In genomic region chr2:151828890-151829324, GRCh38 we compare ENCODE assay signal across 8 cellular contexts. TPM values are rescaled to one million over a fixed set of nuclear protein-coding genes. Genes with fewer than 3 reads are reported as not detected.
A peak's percentile ranks its signal among the peaks of the same experiment; 100 is the strongest.
DNase-seq lines count a peak whose midpoint lies in the region; ATAC-seq lines count a peak whose summit lies in the region.

No MANE protein-coding gene starts in this region.

- peaks cover 6 to 12% of the 10 kb centered on the region in 2 donors for H3K36me3 Mint-ChIP-seq in activated naive CD4-positive, alpha-beta T cell treated with anti-CD3 and anti-CD28 coated beads, Interleukin-2, amount 50 U/mL, for 72 hours
- no peaks in the 10 kb centered on the region for H3K36me3 Mint-ChIP-seq in stimulated activated memory B cell treated with anti-CD40 and anti-IgM and Interleukin-4, amounts not matched to agents 10 μg/mL and 1 μg/mL and 100 μg/mL, for 72 hours

- peaks cover 49% of the 10 kb centered on the region for H3K4me1 Mint-ChIP-seq in stimulated activated memory B cell treated with anti-CD40 and anti-IgM and Interleukin-4, amounts not matched to agents 10 μg/mL and 1 μg/mL and 100 μg/mL, for 72 hours

- no peaks in the 10 kb centered on the region for H3K27me3 ChIP-seq in HUES48 (ENCODE audit: control insufficient read depth, insufficient read depth, low read length)
- peaks cover 5% of the 10 kb centered on the region for H3K27me3 ChIP-seq in iPS-18a (ENCODE audit: control insufficient read depth, insufficient read depth, low read length)

- H3K36me3 ChIP-seq in HUES48 (ENCODE audit: control insufficient read depth, insufficient read depth, low read length) (peaks cover 3% of the 10 kb centered on the region; the same call in 1 of the 2 replicates), iPS-18a (ENCODE audit: control insufficient read depth, low read depth, low read length) (no peaks in the 10 kb centered on the region)

- H3K9me3 Mint-ChIP-seq in activated naive CD4-positive, alpha-beta T cell treated with anti-CD3 and anti-CD28 coated beads, Interleukin-2, amount 50 U/mL, for 72 hours = peaks cover 5 to 6% of the 10 kb centered on the region in 2 donors
- no peaks in the 10 kb centered on the region for H3K9me3 Mint-ChIP-seq in stimulated activated memory B cell treated with anti-CD40 and anti-IgM and Interleukin-4, amounts not matched to agents 10 μg/mL and 1 μg/mL and 100 μg/mL, for 72 hours

- ATAC-seq in activated naive CD4-positive, alpha-beta T cell treated with anti-CD3 and anti-CD28 coated beads, Interleukin-2, amount 50 U/mL, for 72 hours = no peak
- ATAC-seq in stimulated activated memory B cell treated with anti-CD40 and anti-IgM and Interleukin-4, amounts not matched to agents 10 μg/mL and 1 μg/mL and 100 μg/mL, for 72 hours = no peak
- ATAC-seq in HG03457 (IDR thresholded peaks at IDR 0.05; ENCODE audit: unreplicated experiment) (no peak), HG03135 (IDR thresholded peaks at IDR 0.05; ENCODE audit: unreplicated experiment) (no peak)

- H3K4me3 ChIP-seq in HUES48 (ENCODE audit: low read depth, low read length) (peak overlapping the region; percentile 100), iPS-18a (ENCODE audit: low read length) (peak overlapping the region; percentile 97)

- H3K4me1 ChIP-seq in HUES48 (ENCODE audit: control insufficient read depth, insufficient read depth, low read length) (peaks cover 35% of the 10 kb centered on the region), iPS-18a (ENCODE audit: control insufficient read depth, low read depth, low read length) (peaks cover 10% of the 10 kb centered on the region)

- H3K27ac ChIP-seq in HUES48 (ENCODE audit: low read depth, low read length) (peak overlapping the region; percentile 27), iPS-18a (ENCODE audit: low read length) (no peak overlapping the region)

- no peaks in the 10 kb centered on the region for H3K9me3 ChIP-seq in HUES48 (ENCODE audit: control insufficient read depth, insufficient read depth, low read length)
- no peaks in the 10 kb centered on the region for H3K9me3 ChIP-seq in iPS-18a (ENCODE audit: control insufficient read depth, low read depth, low read length)

- H3K27me3 Mint-ChIP-seq in stimulated activated memory B cell treated with anti-CD40 and anti-IgM and Interleukin-4, amounts not matched to agents 10 μg/mL and 1 μg/mL and 100 μg/mL, for 72 hours = no peaks in the 10 kb centered on the region

- no peak for DNase-seq in activated naive CD4-positive, alpha-beta T cell treated with anti-CD3 and anti-CD28 coated beads, Interleukin-2, amount 50 U/mL, for 72 hours (ENCODE audit: low spot score in 2 of 2)
- DNase-seq in activated gamma-delta T cell treated with Interleukin-2 at 50 U/mL for 16 hours = no peak
- DNase-seq in NCI-H446 (lab: John Stamatoyannopoulos, UW) = no peak

- H3K4me3 Mint-ChIP-seq in stimulated activated memory B cell treated with anti-CD40 and anti-IgM and Interleukin-4, amounts not matched to agents 10 μg/mL and 1 μg/mL and 100 μg/mL, for 72 hours = peak overlapping the region; percentile 87

- H3K27ac Mint-ChIP-seq in activated naive CD4-positive, alpha-beta T cell treated with anti-CD3 and anti-CD28 coated beads, Interleukin-2, amount 50 U/mL, for 72 hours = peak overlapping the region; percentile 48 to 93
- peak overlapping the region; percentile 92 for H3K27ac Mint-ChIP-seq in stimulated activated memory B cell treated with anti-CD40 and anti-IgM and Interleukin-4, amounts not matched to agents 10 μg/mL and 1 μg/mL and 100 μg/mL, for 72 hours

- H3K9ac ChIP-seq in HUES48 (ENCODE audit: low read depth, low read length) (peak overlapping the region; percentile 70), iPS-18a (ENCODE audit: low read length) (peak overlapping the region; percentile 89)

RNA-seq across cellular contexts. Expression of gene ARL5A, which starts 0.7 kb away (rescaled TPM):
- total RNA-seq in activated naive CD4-positive, alpha-beta T cell treated with anti-CD3 and anti-CD28 coated beads, Interleukin-2, amount 50 U/mL, for 72 hours = 10 to 100 TPM; 46.9 to 64.5 TPM
